ENCODE assay signal across 28 cellular contexts in genomic region chr7:11233871-11234270, GRCh38.
"Had no signal": no experiment of that assay in that cellular context is flagged by ENCODE, and none has a peak within 500 bp of the region (broad histone marks: within the 10 kb centered on the region; RNA-seq: fewer than 3 reads in every experiment).

No MANE protein-coding gene starts in this region.

- H3K79me2 ChIP-seq: parathyroid adenoma had no signal

- H3K27ac Mint-ChIP-seq: natural killer cell; progenitor cell of endocrine pancreas; stimulated activated effector memory CD8-positive, alpha-beta T cell treated with anti-CD3 and anti-CD28 coated beads, Interleukin-12 subunit alpha, Interleukin-12 subunit beta, amount 100 ng/mL, for 72 hours; stimulated activated naive B cell treated with anti-CD40 and anti-IgM and Interleukin-4, amounts not matched to agents 10 μg/mL and 1 μg/mL and 100 μg/mL, for 72 hours; stimulated activated naive CD8-positive, alpha-beta T cell treated with anti-CD3 and anti-CD28 coated beads, Interleukin-15, Interleukin-2, amounts not matched to agents 100 ng/mL and 50 ng/mL, for 24 hours had no signal

- H3K36me3 Mint-ChIP-seq: natural killer cell; stimulated activated effector memory CD8-positive, alpha-beta T cell treated with anti-CD3 and anti-CD28 coated beads, Interleukin-12 subunit alpha, Interleukin-12 subunit beta, amount 100 ng/mL, for 72 hours; stimulated activated naive B cell treated with anti-CD40 and anti-IgM and Interleukin-4, amounts not matched to agents 10 μg/mL and 1 μg/mL and 100 μg/mL, for 72 hours had no signal

- H3K27ac ChIP-seq: neutrophil, ovary, parathyroid adenoma, psoas muscle, right lobe of liver, sigmoid colon, stomach, thoracic aorta, thyroid gland, upper lobe of left lung, vagina had no signal

- H3K9me3 ChIP-seq: neutrophil, ovary, psoas muscle, right lobe of liver, sigmoid colon, stomach, thoracic aorta, thyroid gland, tibial nerve, upper lobe of left lung, vagina had no signal

- H3K27me3 ChIP-seq: neutrophil, ovary, right lobe of liver, sigmoid colon, stomach, thyroid gland, tibial nerve, upper lobe of left lung, vagina had no signal

- DNase-seq: natural killer cell; nephron progenitor cell; nucleus accumbens; ovary; posterior cingulate gyrus; psoas muscle; right cardiac atrium; right lobe of liver; sigmoid colon; stimulated activated CD4-positive, alpha-beta T cell treated with anti-CD3 and anti-CD28 coated beads, Interleukin-15, amount 100 ng/mL, for 24 hours; stimulated activated CD4-positive, alpha-beta T cell treated with anti-CD3 and anti-CD28 coated beads, Interleukin-2, amount 100 ng/mL, for 24 hours; stimulated activated CD4-positive, alpha-beta T cell treated with anti-CD3 and anti-CD28 coated beads, Interleukin-2, amount 100 ng/mL, for 48 hours; stimulated activated CD4-positive, alpha-beta T cell treated with anti-CD3 and anti-CD28 coated beads, Interleukin-4, amount 100 ng/mL, for 24 hours; stimulated activated naive B cell treated with anti-CD40 and anti-IgM and Interleukin-4, amounts not matched to agents 10 μg/mL and 1 μg/mL and 100 μg/mL, for 72 hours; stimulated activated naive CD4-positive, alpha-beta T cell treated with Interleukin-2 at 50 U/mL for 16 hours; stomach; thyroid gland; trophoblast cell; upper lobe of left lung had no signal

- H3K4me3 ChIP-seq: ovary, psoas muscle, right lobe of liver, sigmoid colon, stomach, thoracic aorta, thyroid gland, tibial nerve, upper lobe of left lung, vagina had no signal

- H3K4me1 Mint-ChIP-seq: natural killer cell; neural crest cell; stimulated activated effector memory CD8-positive, alpha-beta T cell treated with anti-CD3 and anti-CD28 coated beads, Interleukin-12 subunit alpha, Interleukin-12 subunit beta, amount 100 ng/mL, for 72 hours; stimulated activated naive B cell treated with anti-CD40 and anti-IgM and Interleukin-4, amounts not matched to agents 10 μg/mL and 1 μg/mL and 100 μg/mL, for 72 hours had no signal

- H2AFZ ChIP-seq: parathyroid adenoma had no signal

- H3K9ac ChIP-seq: parathyroid adenoma had no signal

- H3K27me3 Mint-ChIP-seq: progenitor cell of endocrine pancreas had no signal

- H3K9me3 Mint-ChIP-seq: natural killer cell; nephron progenitor cell; stimulated activated effector memory CD8-positive, alpha-beta T cell treated with anti-CD3 and anti-CD28 coated beads, Interleukin-12 subunit alpha, Interleukin-12 subunit beta, amount 100 ng/mL, for 72 hours; stimulated activated naive B cell treated with anti-CD40 and anti-IgM and Interleukin-4, amounts not matched to agents 10 μg/mL and 1 μg/mL and 100 μg/mL, for 72 hours; stimulated activated naive CD8-positive, alpha-beta T cell treated with anti-CD3 and anti-CD28 coated beads, Interleukin-15, Interleukin-2, amounts not matched to agents 100 ng/mL and 50 ng/mL, for 24 hours had no signal

- H3K36me3 ChIP-seq: neutrophil, ovary, right lobe of liver, sigmoid colon, stomach, thoracic aorta, thyroid gland, tibial nerve, upper lobe of left lung, vagina had no signal

- H3K4me1 ChIP-seq: parathyroid adenoma, vagina had no signal

- H3K4me3 Mint-ChIP-seq: natural killer cell; nephron progenitor cell; neural crest cell; stimulated activated effector memory CD8-positive, alpha-beta T cell treated with anti-CD3 and anti-CD28 coated beads, Interleukin-12 subunit alpha, Interleukin-12 subunit beta, amount 100 ng/mL, for 72 hours; stimulated activated naive B cell treated with anti-CD40 and anti-IgM and Interleukin-4, amounts not matched to agents 10 μg/mL and 1 μg/mL and 100 μg/mL, for 72 hours; stimulated activated naive CD8-positive, alpha-beta T cell treated with anti-CD3 and anti-CD28 coated beads, Interleukin-15, Interleukin-2, amounts not matched to agents 100 ng/mL and 50 ng/mL, for 24 hours had no signal
